In genomic region chr16:16048904-16049582, GRCh38 we compare ENCODE assay signal across 17 cellular contexts.
DNase-seq lines count a peak whose midpoint lies in the region; ATAC-seq, FAIRE-seq and TF ChIP-seq lines count a peak whose summit lies in the region.
"Had no signal": no experiment of that assay in that cellular context is flagged by ENCODE, and none has a peak within 500 bp of the region (broad histone marks: within the 10 kb centered on the region; RNA-seq: fewer than 3 reads in every experiment).

No MANE protein-coding gene starts in this region.

- H3K79me2 ChIP-seq in K562 (ENCODE audit: control insufficient read depth, insufficient read depth, low read length) = no peaks in the 10 kb centered on the region
- H3K79me2 ChIP-seq: parathyroid adenoma had no signal

- no peak overlapping the region for H2AFZ ChIP-seq in K562 (ENCODE audit: low read depth, low read length)
- H2AFZ ChIP-seq: parathyroid adenoma had no signal

- H3K9ac ChIP-seq in K562 (ENCODE audit: insufficient read depth in 1 of 2, low read depth in 2 of 2, low read length in 2 of 2) = no peak overlapping the region
- H3K9ac ChIP-seq: parathyroid adenoma had no signal

- no peak for TF ChIP-seq POLR2A in A549 (IDR thresholded peaks at IDR 0.05; ENCODE audit: low read length)
- no peak for TF ChIP-seq POLR2A in K562 (conservative IDR thresholded peaks at IDR 0.05)

- intact Hi-C loops in K562 (cut with micrococcal nuclease) = no loop called here

- H3K27me3 ChIP-seq in K562 (ENCODE audit: control insufficient read depth in 2 of 2, insufficient read depth in 2 of 2, low read length in 2 of 2) = no peaks in the 10 kb centered on the region
- H3K27me3 ChIP-seq: spleen had no signal

- DNase-seq in A549 (ENCODE audit: low read depth in 1 of 2, low spot score in 1 of 2) (peak; percentile 40 to 43), K562 (ENCODE audit: extremely low read depth in 1 of 4, low spot score in 3 of 4) (peak; percentile 46 to 80 (median 76)), iPS-NIHi7 (ENCODE audit: extremely low spot score) (peak; percentile 39), NCI-H2029 treated with DMSO at 0.1 percent for 48 hours (lab: John Stamatoyannopoulos, UW) (no peak), SK-N-DZ (ENCODE audit: low spot score) (no peak), inferior parietal cortex (ENCODE audit: extremely low spot score) (no peak)
- DNase-seq: activated CD4-positive, alpha-beta T cell treated with anti-CD3 and anti-CD28 coated beads, Interleukin-2, amount 50 U/mL, for 48 hours; H9; NCI-H1694; NCI-H446 treated with DMSO at 0.1 percent for 48 hours; spleen had no signal

- ATAC-seq in A549 (peak; percentile 64 to 75; a peak in 5 of 6 replicates), K562 (peak; percentile 97), HG02759 (IDR thresholded peaks at IDR 0.05; ENCODE audit: unreplicated experiment) (no peak)
- ATAC-seq: left lobe of liver; stimulated activated effector memory CD8-positive, alpha-beta T cell treated with anti-CD3 and anti-CD28 coated beads, Interleukin-12 subunit alpha, Interleukin-12 subunit beta, amount 100 ng/mL, for 72 hours had no signal

- H3K4me1 ChIP-seq in A549 = peaks cover 7% of the 10 kb centered on the region; the same call in 2 of the 3 replicates
- H3K4me1 ChIP-seq in K562 (replicated peaks in 1 of 2; ENCODE audit: control insufficient read depth in 2 of 2, insufficient read depth in 2 of 2, low read length in 2 of 2) = no peaks in the 10 kb centered on the region
- H3K4me1 ChIP-seq: parathyroid adenoma had no signal

- FAIRE-seq in A549 (lab: Jason Lieb, UNC) (no peak), K562 (lab: Jason Lieb, UNC) (peak; percentile 86)
- FAIRE-seq: G401.6 had no signal

- 91% methylated on average over 6 of the region's 6 CpGs for WGBS in A549 (ENCODE audit: missing lambda C conversion rate)
- WGBS in K562 (ENCODE audit: insufficient coverage, low coverage, missing lambda C conversion rate) = 78% methylated on average over 6 of the region's 6 CpGs

- no peak overlapping the region for H3K4me3 ChIP-seq in A549
- H3K4me3 ChIP-seq in K562 = no peak overlapping the region
- H3K4me3 ChIP-seq: spleen had no signal

- no peak overlapping the region for H3K27ac ChIP-seq in A549
- H3K27ac ChIP-seq in K562 (ENCODE audit: extremely low read depth, low read depth, low read length) = no peak overlapping the region
- H3K27ac ChIP-seq: parathyroid adenoma, spleen had no signal

- H3K9me3 ChIP-seq in A549 (no peaks in the 10 kb centered on the region), K562 (replicated peaks; ENCODE audit: control insufficient read depth, insufficient read depth, low read depth, low read length) (no peaks in the 10 kb centered on the region)
- H3K9me3 ChIP-seq: spleen had no signal

- in situ Hi-C loops in K562 (cut with MboI) = no loop called here

- TF ChIP-seq CTCF in A549 (IDR thresholded peaks at IDR 0.05) = no peak
- TF ChIP-seq CTCF in K562 (IDR thresholded peaks at IDR 0.05 in 2 of 3, conservative IDR thresholded peaks at IDR 0.05 in 1 of 3; ENCODE audit: insufficient read depth in 2 of 3, low read depth in 1 of 3, low read length in 3 of 3) = no peak

- CTCF ChIA-PET in A549 (lab: Yijun Ruan, JAX) (no interaction called here), K562 (lab: Yijun Ruan, JAX; ENCODE audit: low intra/inter-chr PET ratio) (interaction anchor here (0.6 kb wide), 1 partner anchor 132 kb away, joined by 4 read pairs; no protein-coding TSS in a partner anchor)

- TF ChIP-seq RAD21 in A549 (conservative IDR thresholded peaks at IDR 0.05 in 1 of 2, IDR thresholded peaks at IDR 0.05 in 1 of 2) (no peak), Ishikawa (IDR thresholded peaks at IDR 0.05; ENCODE audit: low read depth) (no peak), K562 (CRISPR knock-in tag; conservative IDR thresholded peaks at IDR 0.05 in 1 of 2, IDR thresholded peaks at IDR 0.05 in 1 of 2) (no peak)

- no TSS peak for BruUV-seq in K562 (replicated peaks; lab: Mats Ljungman, UMichigan)

- no peak overlapping the region for H3K4me2 ChIP-seq in A549
- H3K4me2 ChIP-seq in K562 (ENCODE audit: insufficient read depth, low read length) = no peak overlapping the region

- H3K36me3 ChIP-seq in K562 (ENCODE audit: control insufficient read depth, insufficient read depth, low read length) = peaks cover 91% of the 10 kb centered on the region; the same call in 2 of the 3 replicates

- H3K9me1 ChIP-seq in K562 (ENCODE audit: control insufficient read depth, insufficient read depth, low read length) = no peaks in the 10 kb centered on the region

- POLR2A ChIA-PET in A549 (lab: Yijun Ruan, JAX) = no interaction called here
- POLR2A ChIA-PET in K562 (lab: Yijun Ruan, JAX) = no interaction called here

- H4K20me1 ChIP-seq in K562 (replicated peaks; ENCODE audit: control insufficient read depth, insufficient read depth, low read length) = no peaks in the 10 kb centered on the region

- no peak for TF ChIP-seq EP300 in A549 (IDR thresholded peaks at IDR 0.05)
- no peak for TF ChIP-seq EP300 in Ishikawa (IDR thresholded peaks at IDR 0.05; ENCODE audit: borderline replicate concordance)
- no peak for TF ChIP-seq EP300 in K562 (IDR thresholded peaks at IDR 0.05; ENCODE audit: low read length)

TF ChIP-seq in A549, 52 proteins besides CTCF, POLR2A, EP300 and RAD21:
- peak; percentile 82 for TF ChIP-seq USF2 (IDR thresholded peaks at IDR 0.05)
- TF ChIP-seq MYC (IDR thresholded peaks at IDR 0.05; ENCODE audit: borderline replicate concordance, low read length) = no peak
- no peak for TF ChIP-seq FOSB (CRISPR knock-in tag; IDR thresholded peaks at IDR 0.05)

TF ChIP-seq in Ishikawa, 13 proteins besides CTCF, POLR2A, EP300 and RAD21:
- TF ChIP-seq USF1 (IDR thresholded peaks at IDR 0.05) (peak; percentile 92), MAX (IDR thresholded peaks at IDR 0.05) (no peak)
TF ChIP-seq in Ishikawa: peak in this region for 1.

TF ChIP-seq in K562, 482 proteins besides CTCF, POLR2A, EP300 and RAD21 (continues in another document):
- TF ChIP-seq ZBTB40 (IDR thresholded peaks at IDR 0.05) (no peak), ZBTB40 (CRISPR knock-in tag; IDR thresholded peaks at IDR 0.05) (no peak), PKNOX1 (IDR thresholded peaks at IDR 0.05) (peak; percentile 97)

Comparison
In these comparisons a context has a peak if more than half of its experiments do, and no peak if none do; other contexts are left out.
1. DNase-seq: peak in A549 (2 of 2), K562 (4 of 4) and iPS-NIHi7 (single experiment); none in NCI-H2029 treated with DMSO at 0.1 percent for 48 hours (single experiment), SK-N-DZ (single experiment) and inferior parietal cortex (single experiment).
2. Of the 35 proteins assayed by ChIP-seq in both K562 and A549: peak only in K562: none; only in A549: none; in both: USF2; in neither: 33; mixed calls (peak in some experiments, not most) for 1.